13 cellular contexts compared by ENCODE assay signal in the genomic region with DNA sequence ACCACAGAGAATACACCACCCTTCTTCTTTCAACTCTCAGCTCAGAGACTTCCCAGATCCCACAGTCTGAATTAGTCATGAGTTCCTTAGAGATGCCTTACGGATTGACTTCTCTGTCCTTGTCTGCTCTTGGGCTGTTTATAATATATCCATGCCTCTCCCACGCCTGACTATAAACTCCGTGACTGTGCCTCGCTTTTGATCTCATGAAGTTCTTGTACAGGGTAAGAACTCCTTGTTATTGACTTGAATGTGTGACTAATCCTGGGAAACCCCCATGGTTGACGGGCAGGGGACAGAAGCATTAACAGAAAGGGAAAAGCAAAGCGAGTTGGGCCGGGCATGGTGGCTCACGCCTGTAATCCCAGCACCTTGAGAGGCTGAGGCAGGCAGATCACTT.
A peak's percentile ranks its signal among the peaks of the same experiment; 100 is the strongest.
DNase-seq lines count a peak whose midpoint lies in the region; TF ChIP-seq lines count a peak whose summit lies in the region.
"Had no signal": no experiment of that assay in that cellular context is flagged by ENCODE, and none has a peak within 500 bp of the region (broad histone marks: within the 10 kb centered on the region; RNA-seq: fewer than 3 reads in every experiment).

No MANE protein-coding gene starts in this region.

- H3F3A ChIP-seq in OCI-LY1 (ENCODE audit: insufficient read depth, low read length) = peaks cover 17% of the 10 kb centered on the region

- no peaks in the 10 kb centered on the region for H3K9me2 ChIP-seq in OCI-LY1 (ENCODE audit: low read depth, low read length)

- TF ChIP-seq CTCF in OCI-LY1 (IDR thresholded peaks at IDR 0.05; ENCODE audit: low read length) = no peak
- TF ChIP-seq CTCF in ascending aorta (IDR thresholded peaks at IDR 0.05) = no peak

- H3K79me2 ChIP-seq in OCI-LY1 (ENCODE audit: insufficient read depth, low read length) = no peaks in the 10 kb centered on the region

- H3K9me3 ChIP-seq in OCI-LY1 (ENCODE audit: low read length) (no peaks in the 10 kb centered on the region), ascending aorta (no peaks in the 10 kb centered on the region)
- H3K9me3 ChIP-seq: pancreas had no signal

- H3K27me3 ChIP-seq in OCI-LY1 (ENCODE audit: insufficient read depth, low read length) (no peaks in the 10 kb centered on the region), rectal smooth muscle tissue (ENCODE audit: control insufficient read depth, insufficient read depth, low read length) (no peaks in the 10 kb centered on the region), ascending aorta (no peaks in the 10 kb centered on the region)
- H3K27me3 ChIP-seq: pancreas had no signal

- no peak overlapping the region for H3K4me2 ChIP-seq in OCI-LY1 (ENCODE audit: low read length)
- H3K4me2 ChIP-seq: GM23338 had no signal

- H3K4me3 ChIP-seq in OCI-LY1 (ENCODE audit: low read depth, low read length, poor library complexity, severe bottlenecking) = no peak overlapping the region
- H3K4me3 ChIP-seq in rectal smooth muscle tissue (ENCODE audit: low read length) = no peak overlapping the region
- no peak overlapping the region for H3K4me3 ChIP-seq in ascending aorta
- H3K4me3 ChIP-seq: GM23338, K562, pancreas had no signal

- peak; percentile 72 for DNase-seq in DMS53 (lab: John Stamatoyannopoulos, UW)
- no peak for DNase-seq in DMS53 treated with DMSO at 0.1 percent for 48 hours (lab: John Stamatoyannopoulos, UW; ENCODE audit: unreplicated experiment)
- peak; percentile 68 for DNase-seq in epithelial cell of prostate (ENCODE audit: low read depth, low spot score)
- no peak for DNase-seq in KBM-7
- DNase-seq in ascending aorta (ENCODE audit: low spot score in 2 of 2) = no peak
- no peak for DNase-seq in NCI-H1417 treated with DMSO at 0.1 percent for 48 hours (lab: John Stamatoyannopoulos, UW)
- DNase-seq: left ventricle myocardium superior had no signal

- no peak overlapping the region for H2AFZ ChIP-seq in OCI-LY1 (ENCODE audit: low read length)
- H2AFZ ChIP-seq: GM23338 had no signal

- H3K27ac ChIP-seq in OCI-LY1 (ENCODE audit: low read depth, low read length, poor library complexity, severe bottlenecking) (peak overlapping the region; percentile 95), epithelial cell of prostate (no peak overlapping the region), rectal smooth muscle tissue (ENCODE audit: low read depth, low read length) (peak overlapping the region; percentile 90), ascending aorta (no peak overlapping the region)
- H3K27ac ChIP-seq: 22Rv1 had no signal

- peaks cover 99% of the 10 kb centered on the region for H3K4me1 ChIP-seq in OCI-LY1 (ENCODE audit: insufficient read depth, low read length, severe bottlenecking)
- peaks cover 25% of the 10 kb centered on the region for H3K4me1 ChIP-seq in rectal smooth muscle tissue (ENCODE audit: control insufficient read depth, insufficient read depth, low read length)
- H3K4me1 ChIP-seq in ascending aorta = no peaks in the 10 kb centered on the region

- in situ Hi-C loops in KBM-7 (cut with MboI; ENCODE audit: low pct_unique_long_range_greater_than_20kb, low sequenced_read_pairs) = no loop called here

- H4K20me1 ChIP-seq in OCI-LY1 (ENCODE audit: insufficient read depth, low read length) = no peaks in the 10 kb centered on the region

- H3K9ac ChIP-seq in OCI-LY1 (ENCODE audit: low read length) (peak overlapping the region; percentile 79; the same call in 1 of the 2 replicates), rectal smooth muscle tissue (ENCODE audit: low read length) (no peak overlapping the region)

- intact Hi-C loops in ascending aorta (cut with DNase I) = no loop called here

- H3K36me3 ChIP-seq in OCI-LY1 (ENCODE audit: insufficient read depth, low read length) (no peaks in the 10 kb centered on the region), rectal smooth muscle tissue (ENCODE audit: control insufficient read depth, insufficient read depth, low read length) (no peaks in the 10 kb centered on the region), ascending aorta (no peaks in the 10 kb centered on the region)
- H3K36me3 ChIP-seq: pancreas had no signal

Comparison
In these comparisons a context has a peak if more than half of its experiments do, and no peak if none do; other contexts are left out.
1. DNase-seq: peak in DMS53 (single experiment) and epithelial cell of prostate (single experiment); none in DMS53 treated with DMSO at 0.1 percent for 48 hours (single experiment), KBM-7 (single experiment), ascending aorta (0 of 2) and NCI-H1417 treated with DMSO at 0.1 percent for 48 hours (single experiment).
2. H3K27ac ChIP-seq: peak in OCI-LY1 (single experiment) and rectal smooth muscle tissue (single experiment); none in epithelial cell of prostate (single experiment) and ascending aorta (0 of 2).